ENCODE assay signal across 27 cellular contexts in the genomic region with DNA sequence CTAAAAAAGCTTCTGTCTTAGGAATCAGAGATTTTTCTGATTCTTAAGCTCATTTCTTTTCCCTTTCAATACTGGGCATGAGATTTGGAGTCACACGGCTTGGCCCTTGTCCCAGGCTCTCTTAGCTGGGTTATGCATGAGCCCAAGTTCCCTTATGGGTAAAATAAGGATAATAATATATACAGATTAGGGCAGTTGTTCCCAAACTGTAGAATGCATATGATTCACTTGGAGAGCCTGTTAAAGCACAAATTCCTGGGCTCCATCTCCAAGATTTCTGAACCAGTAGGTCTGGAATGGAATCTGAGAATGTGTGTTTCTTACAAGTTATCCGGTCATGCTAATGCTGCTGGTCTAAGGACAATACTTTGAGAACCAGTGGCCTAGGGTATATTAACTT.
A peak's percentile ranks its signal among the peaks of the same experiment; 100 is the strongest.
DNase-seq lines count a peak whose midpoint lies in the region; FAIRE-seq and TF ChIP-seq lines count a peak whose summit lies in the region.
"Had no signal": no experiment of that assay in that cellular context is flagged by ENCODE, and none has a peak within 500 bp of the region (broad histone marks: within the 10 kb centered on the region; RNA-seq: fewer than 3 reads in every experiment).

No MANE protein-coding gene starts in this region.

- no peak overlapping the region for H3K4me2 ChIP-seq in astrocyte (ENCODE audit: low read length)
- H3K4me2 ChIP-seq: KMS-11 had no signal

- H3K4me1 Mint-ChIP-seq in astrocyte (ENCODE audit: low read depth, unreplicated experiment): peaks cover 17% of the 10 kb centered on the region
- H3K4me1 Mint-ChIP-seq: activated naive CD8-positive, alpha-beta T cell treated with anti-CD3 and anti-CD28 coated beads, Interleukin-2, amount 10 ng/mL, durations not matched to agents 7 days and 5 days had no signal

- DNase-seq in EH (ENCODE audit: low read depth) (peak; percentile 73), astrocyte (ENCODE audit: low read depth) (peak; percentile 53), foreskin fibroblast (peak; percentile 42 to 69), pons (ENCODE audit: low spot score) (peak; percentile 50), MV-4-11 (lab: John Stamatoyannopoulos, UW) (no peak), brain microvascular endothelial cell (no peak), occipital lobe (lab: John Stamatoyannopoulos, UW) (no peak)
- no peak for DNase-seq in activated CD4-positive, CD25-positive, alpha-beta regulatory T cell (lab: John Stamatoyannopoulos, UW)
- DNase-seq: activated CD4-positive, alpha-beta T cell treated with anti-CD3 and anti-CD28 coated beads, Interleukin-2, amount 10 ng/mL, durations not matched to agents 7 days and 5 days; activated naive CD8-positive, alpha-beta T cell treated with anti-CD3 and anti-CD28 coated beads, Interleukin-2, amount 10 ng/mL, durations not matched to agents 7 days and 5 days; dermis blood vessel endothelial cell; gastrocnemius medialis; NCI-H1694; NCI-H2171; NCI-H69; RPMI8226; stomach; T-helper 2 cell; upper lobe of left lung had no signal

- no peak overlapping the region for H3K9ac ChIP-seq in astrocyte (ENCODE audit: low read length)
- H3K9ac ChIP-seq: KMS-11 had no signal

- H3K9me3 Mint-ChIP-seq in astrocyte (ENCODE audit: unreplicated experiment): no peaks in the 10 kb centered on the region
- H3K9me3 Mint-ChIP-seq: activated CD4-positive, alpha-beta T cell treated with anti-CD3 and anti-CD28 coated beads, Interleukin-2, amount 10 ng/mL, durations not matched to agents 7 days and 5 days; activated naive CD8-positive, alpha-beta T cell treated with anti-CD3 and anti-CD28 coated beads, Interleukin-2, amount 10 ng/mL, durations not matched to agents 7 days and 5 days; activated T-helper 17 cell treated with anti-CD3 and anti-CD28 coated beads, Interleukin-2, amount 50 U/mL, for 72 hours had no signal

- in situ Hi-C loops in brain microvascular endothelial cell (cut with HindIII; ENCODE audit: low pct_ligation_motif_present, low sequenced_read_pairs): no loop called here

- no peak overlapping the region for H3K4me3 Mint-ChIP-seq in astrocyte (ENCODE audit: unreplicated experiment)
- H3K4me3 Mint-ChIP-seq: activated CD4-positive, alpha-beta T cell treated with anti-CD3 and anti-CD28 coated beads, Interleukin-2, amount 10 ng/mL, durations not matched to agents 7 days and 5 days; activated naive CD8-positive, alpha-beta T cell treated with anti-CD3 and anti-CD28 coated beads, Interleukin-2, amount 10 ng/mL, durations not matched to agents 7 days and 5 days; activated T-helper 17 cell treated with anti-CD3 and anti-CD28 coated beads, Interleukin-2, amount 50 U/mL, for 72 hours; CD14-positive monocyte had no signal

- H3K4me1 ChIP-seq in astrocyte (ENCODE audit: insufficient read depth, low read length): peaks cover 10% of the 10 kb centered on the region

- H3K27ac ChIP-seq in astrocyte (ENCODE audit: low read depth, low read length) (no peak overlapping the region), brain microvascular endothelial cell (no peak overlapping the region)
- H3K27ac ChIP-seq: gastrocnemius medialis, KMS-11, neutrophil, right atrium auricular region, SK-N-MC, stomach, upper lobe of left lung had no signal

- no peak overlapping the region for H2AFZ ChIP-seq in astrocyte (ENCODE audit: low read depth, low read length)

- no peaks in the 10 kb centered on the region for H3K9me3 ChIP-seq in astrocyte (ENCODE audit: insufficient read depth, low read depth, low read length)
- H3K9me3 ChIP-seq: gastrocnemius medialis, neutrophil, right atrium auricular region, stomach, upper lobe of left lung had no signal

- H3K36me3 ChIP-seq in astrocyte (ENCODE audit: insufficient read depth, low read length) (no peaks in the 10 kb centered on the region), brain microvascular endothelial cell (replicated peaks) (no peaks in the 10 kb centered on the region)
- H3K36me3 ChIP-seq: gastrocnemius medialis, neutrophil, right atrium auricular region, stomach, upper lobe of left lung had no signal

- no peaks in the 10 kb centered on the region for H4K20me1 ChIP-seq in astrocyte (ENCODE audit: insufficient read depth, low read length)

- H3K27me3 Mint-ChIP-seq in astrocyte (ENCODE audit: low read depth, unreplicated experiment): no peaks in the 10 kb centered on the region
- H3K27me3 Mint-ChIP-seq: activated T-helper 17 cell treated with anti-CD3 and anti-CD28 coated beads, Interleukin-2, amount 50 U/mL, for 72 hours had no signal

- H3K36me3 Mint-ChIP-seq in astrocyte (ENCODE audit: low read depth, unreplicated experiment): no peaks in the 10 kb centered on the region
- H3K36me3 Mint-ChIP-seq: activated naive CD8-positive, alpha-beta T cell treated with anti-CD3 and anti-CD28 coated beads, Interleukin-2, amount 10 ng/mL, durations not matched to agents 7 days and 5 days; CD14-positive monocyte had no signal

- H3K27ac Mint-ChIP-seq in astrocyte (ENCODE audit: unreplicated experiment): no peak overlapping the region
- H3K27ac Mint-ChIP-seq: activated CD4-positive, alpha-beta T cell treated with anti-CD3 and anti-CD28 coated beads, Interleukin-2, amount 10 ng/mL, durations not matched to agents 7 days and 5 days; activated naive CD8-positive, alpha-beta T cell treated with anti-CD3 and anti-CD28 coated beads, Interleukin-2, amount 10 ng/mL, durations not matched to agents 7 days and 5 days; activated T-helper 17 cell treated with anti-CD3 and anti-CD28 coated beads, Interleukin-2, amount 50 U/mL, for 72 hours; CD14-positive monocyte had no signal

- H3K4me3 ChIP-seq in astrocyte (ENCODE audit: insufficient read depth, low read depth, low read length): no peak overlapping the region
- no peak overlapping the region for H3K4me3 ChIP-seq in foreskin fibroblast (ENCODE audit: low read depth in 1 of 2, low read length in 2 of 2)
- H3K4me3 ChIP-seq in brain microvascular endothelial cell (ENCODE audit: low read depth, low read length): no peak overlapping the region
- H3K4me3 ChIP-seq: gastrocnemius medialis, lung, right atrium auricular region, SK-N-MC, stomach, upper lobe of left lung had no signal

- H3K27me3 ChIP-seq in astrocyte (ENCODE audit: insufficient read depth, low read length) (no peaks in the 10 kb centered on the region), brain microvascular endothelial cell (replicated peaks) (no peaks in the 10 kb centered on the region)
- H3K27me3 ChIP-seq: gastrocnemius medialis, neutrophil, right atrium auricular region, stomach, upper lobe of left lung had no signal

- TF ChIP-seq CTCF in astrocyte (IDR thresholded peaks at IDR 0.05; ENCODE audit: insufficient read depth, low read depth, low read length): no peak
- TF ChIP-seq CTCF in foreskin fibroblast (IDR thresholded peaks at IDR 0.05; ENCODE audit: low read depth, low read length): no peak
- no peak for TF ChIP-seq CTCF in brain microvascular endothelial cell (IDR thresholded peaks at IDR 0.05; ENCODE audit: low read depth, low read length, missing control alignments)

- no peak for FAIRE-seq in astrocyte (lab: Jason Lieb, UNC)
- FAIRE-seq: G401.6 had no signal

- H3K79me2 ChIP-seq in astrocyte (ENCODE audit: insufficient read depth, low read length): no peaks in the 10 kb centered on the region

Comparison
In these comparisons a context has a peak if more than half of its experiments do, and no peak if none do; other contexts are left out.
1. DNase-seq: peak in EH (single experiment), astrocyte (single experiment), foreskin fibroblast (2 of 2) and pons (single experiment); none in MV-4-11 (single experiment), brain microvascular endothelial cell (single experiment), occipital lobe (single experiment) and activated CD4-positive, CD25-positive, alpha-beta regulatory T cell (0 of 4).